In the genomic region with DNA sequence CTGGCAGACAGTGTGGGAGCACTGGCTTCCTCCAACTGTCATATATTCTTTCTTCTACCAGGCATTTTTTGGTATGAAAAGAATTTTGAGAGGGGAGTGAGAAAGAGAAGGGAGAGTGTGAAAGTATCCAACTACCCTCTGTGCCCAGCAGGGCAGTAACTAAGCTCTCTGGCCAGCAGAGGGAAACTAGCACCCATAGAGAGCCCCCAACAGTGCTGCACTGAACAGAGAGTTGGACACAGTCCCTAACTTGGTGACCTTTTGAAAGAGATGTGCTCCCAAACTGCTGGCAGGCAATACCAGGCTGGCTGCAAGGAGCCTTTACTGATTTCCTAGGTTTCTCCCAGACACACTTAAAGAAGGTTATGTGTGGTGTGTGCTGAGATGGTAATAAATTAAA, we compare ENCODE assay signal across 9 cellular contexts.
DNase-seq lines count a peak whose midpoint lies in the region; TF ChIP-seq lines count a peak whose summit lies in the region.
"Had no signal": no experiment of that assay in that cellular context is flagged by ENCODE, and none has a peak within 500 bp of the region (broad histone marks: within the 10 kb centered on the region; RNA-seq: fewer than 3 reads in every experiment).

No MANE protein-coding gene starts in this region.

- TF ChIP-seq CTCF in AG09319 (IDR thresholded peaks at IDR 0.05; ENCODE audit: low read depth, low read length) = peak; percentile 42
- peak; percentile 45 for TF ChIP-seq CTCF in epithelial cell of proximal tubule (conservative IDR thresholded peaks at IDR 0.05; ENCODE audit: low read depth, low read length)

- no peak overlapping the region for H3K4me3 ChIP-seq in epithelial cell of proximal tubule (ENCODE audit: low read depth, low read length)

- DNase-seq in AG09319 (ENCODE audit: extremely low read depth, low read depth) (no peak), LoVo (ENCODE audit: low spot score) (peak; percentile 9), epithelial cell of proximal tubule (ENCODE audit: low read depth) (no peak), mucosa of gallbladder (ENCODE audit: low spot score) (peak; percentile 11), NCI-H1694 (lab: John Stamatoyannopoulos, UW) (no peak), NOMO-1 treated with dmso at 0.1 percent for 144 hours (lab: John Stamatoyannopoulos, UW; ENCODE audit: unreplicated experiment) (no peak), T-helper 2 cell (no peak), cerebellar nuclear complex (lab: John Stamatoyannopoulos, UW) (no peak)
- DNase-seq: activated CD4-positive, CD25-positive, alpha-beta regulatory T cell had no signal

Comparison
In these comparisons a context has a peak if more than half of its experiments do, and no peak if none do; other contexts are left out.
1. DNase-seq: peak in LoVo (single experiment) and mucosa of gallbladder (single experiment); none in AG09319 (single experiment), epithelial cell of proximal tubule (single experiment), NCI-H1694 (single experiment), NOMO-1 treated with dmso at 0.1 percent for 144 hours (single experiment), T-helper 2 cell (0 of 5) and cerebellar nuclear complex (0 of 2).